ENCODE assay signal across 2 cellular contexts in the genomic region with DNA sequence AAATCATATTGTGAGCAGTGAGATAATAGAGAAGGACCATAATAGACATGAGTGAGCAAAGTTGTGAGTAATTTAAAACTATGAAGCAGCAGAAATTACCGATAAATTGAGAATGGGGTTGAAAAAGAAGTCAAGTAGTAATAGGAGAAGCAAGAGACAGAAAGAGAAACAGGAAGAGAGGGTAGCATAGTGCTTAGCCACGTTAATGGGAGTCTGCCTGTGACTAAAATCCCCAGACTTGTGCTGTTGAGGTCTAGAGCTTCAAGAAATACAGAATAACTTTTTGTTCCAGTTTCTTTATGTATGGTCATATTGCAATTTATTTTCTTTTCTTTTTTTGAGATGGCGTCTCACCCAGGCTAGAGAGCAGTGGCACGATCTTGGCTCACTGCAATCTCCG.
TF ChIP-seq lines count a peak whose summit lies in the region.

No MANE protein-coding gene starts in this region.

TF ChIP-seq in GM12878, 131 proteins besides CTCF, POLR2A, EP300 and RAD21 (continued from another document):
- TF ChIP-seq, protein P1, sequence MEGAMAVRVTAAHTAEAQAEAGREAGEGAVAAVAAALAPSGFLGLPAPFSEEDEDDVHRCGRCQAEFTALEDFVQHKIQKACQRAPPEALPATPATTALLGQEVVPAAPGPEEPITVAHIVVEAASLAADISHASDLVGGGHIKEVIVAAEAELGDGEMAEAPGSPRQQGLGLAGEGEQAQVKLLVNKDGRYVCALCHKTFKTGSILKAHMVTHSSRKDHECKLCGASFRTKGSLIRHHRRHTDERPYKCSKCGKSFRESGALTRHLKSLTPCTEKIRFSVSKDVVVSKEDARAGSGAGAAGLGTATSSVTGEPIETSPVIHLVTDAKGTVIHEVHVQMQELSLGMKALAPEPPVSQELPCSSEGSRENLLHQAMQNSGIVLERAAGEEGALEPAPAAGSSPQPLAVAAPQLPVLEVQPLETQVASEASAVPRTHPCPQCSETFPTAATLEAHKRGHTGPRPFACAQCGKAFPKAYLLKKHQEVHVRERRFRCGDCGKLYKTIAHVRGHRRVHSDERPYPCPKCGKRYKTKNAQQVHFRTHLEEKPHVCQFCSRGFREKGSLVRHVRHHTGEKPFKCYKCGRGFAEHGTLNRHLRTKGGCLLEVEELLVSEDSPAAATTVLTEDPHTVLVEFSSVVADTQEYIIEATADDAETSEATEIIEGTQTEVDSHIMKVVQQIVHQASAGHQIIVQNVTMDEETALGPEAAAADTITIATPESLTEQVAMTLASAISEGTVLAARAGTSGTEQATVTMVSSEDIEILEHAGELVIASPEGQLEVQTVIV (IDR thresholded peaks at IDR 0.05; ENCODE audit: borderline replicate concordance, partially characterized antibody): no peak
- no peak for TF ChIP-seq SREBF1 (IDR thresholded peaks at IDR 0.05; ENCODE audit: low read length)
- no peak for TF ChIP-seq CBX3 (IDR thresholded peaks at IDR 0.05; ENCODE audit: borderline replicate concordance, low read depth)
- no peak for TF ChIP-seq NR2F1 (conservative IDR thresholded peaks at IDR 0.05)
- TF ChIP-seq MEF2A (IDR thresholded peaks at IDR 0.05; ENCODE audit: insufficient read depth, low read depth, low read length): no peak
- no peak for TF ChIP-seq RBBP5 (conservative IDR thresholded peaks at IDR 0.05)
- TF ChIP-seq MTA2 (IDR thresholded peaks at IDR 0.05; ENCODE audit: low read depth): no peak
- TF ChIP-seq FOS (IDR thresholded peaks at IDR 0.05; ENCODE audit: borderline replicate concordance, extremely low read depth, insufficient read length): no peak
- TF ChIP-seq GABPA (IDR thresholded peaks at IDR 0.05; ENCODE audit: low read depth): no peak
TF ChIP-seq in GM12878: peak in this region for 0.

TF ChIP-seq in GM23338, 12 proteins besides CTCF, POLR2A, EP300 and RAD21 (continued from another document):
- TF ChIP-seq, protein P2, sequence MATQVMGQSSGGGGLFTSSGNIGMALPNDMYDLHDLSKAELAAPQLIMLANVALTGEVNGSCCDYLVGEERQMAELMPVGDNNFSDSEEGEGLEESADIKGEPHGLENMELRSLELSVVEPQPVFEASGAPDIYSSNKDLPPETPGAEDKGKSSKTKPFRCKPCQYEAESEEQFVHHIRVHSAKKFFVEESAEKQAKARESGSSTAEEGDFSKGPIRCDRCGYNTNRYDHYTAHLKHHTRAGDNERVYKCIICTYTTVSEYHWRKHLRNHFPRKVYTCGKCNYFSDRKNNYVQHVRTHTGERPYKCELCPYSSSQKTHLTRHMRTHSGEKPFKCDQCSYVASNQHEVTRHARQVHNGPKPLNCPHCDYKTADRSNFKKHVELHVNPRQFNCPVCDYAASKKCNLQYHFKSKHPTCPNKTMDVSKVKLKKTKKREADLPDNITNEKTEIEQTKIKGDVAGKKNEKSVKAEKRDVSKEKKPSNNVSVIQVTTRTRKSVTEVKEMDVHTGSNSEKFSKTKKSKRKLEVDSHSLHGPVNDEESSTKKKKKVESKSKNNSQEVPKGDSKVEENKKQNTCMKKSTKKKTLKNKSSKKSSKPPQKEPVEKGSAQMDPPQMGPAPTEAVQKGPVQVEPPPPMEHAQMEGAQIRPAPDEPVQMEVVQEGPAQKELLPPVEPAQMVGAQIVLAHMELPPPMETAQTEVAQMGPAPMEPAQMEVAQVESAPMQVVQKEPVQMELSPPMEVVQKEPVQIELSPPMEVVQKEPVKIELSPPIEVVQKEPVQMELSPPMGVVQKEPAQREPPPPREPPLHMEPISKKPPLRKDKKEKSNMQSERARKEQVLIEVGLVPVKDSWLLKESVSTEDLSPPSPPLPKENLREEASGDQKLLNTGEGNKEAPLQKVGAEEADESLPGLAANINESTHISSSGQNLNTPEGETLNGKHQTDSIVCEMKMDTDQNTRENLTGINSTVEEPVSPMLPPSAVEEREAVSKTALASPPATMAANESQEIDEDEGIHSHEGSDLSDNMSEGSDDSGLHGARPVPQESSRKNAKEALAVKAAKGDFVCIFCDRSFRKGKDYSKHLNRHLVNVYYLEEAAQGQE (IDR thresholded peaks at IDR 0.05; ENCODE audit: unreplicated experiment): no peak
- TF ChIP-seq CREB1 (CRISPR knock-in tag; IDR thresholded peaks at IDR 0.05; ENCODE audit: low read depth) (no peak), POLR2AphosphoS5 (IDR thresholded peaks at IDR 0.05; ENCODE audit: low read depth) (no peak), EZH2 (IDR thresholded peaks at IDR 0.05; ENCODE audit: low read depth, unreplicated experiment) (no peak), EZH2phosphoT487 (IDR thresholded peaks at IDR 0.05; ENCODE audit: unreplicated experiment) (no peak), ZNF114 (CRISPR knock-in tag; IDR thresholded peaks at IDR 0.05) (no peak), NANOG (IDR thresholded peaks at IDR 0.05; ENCODE audit: borderline replicate concordance) (no peak)
- TF ChIP-seq, protein P3, sequence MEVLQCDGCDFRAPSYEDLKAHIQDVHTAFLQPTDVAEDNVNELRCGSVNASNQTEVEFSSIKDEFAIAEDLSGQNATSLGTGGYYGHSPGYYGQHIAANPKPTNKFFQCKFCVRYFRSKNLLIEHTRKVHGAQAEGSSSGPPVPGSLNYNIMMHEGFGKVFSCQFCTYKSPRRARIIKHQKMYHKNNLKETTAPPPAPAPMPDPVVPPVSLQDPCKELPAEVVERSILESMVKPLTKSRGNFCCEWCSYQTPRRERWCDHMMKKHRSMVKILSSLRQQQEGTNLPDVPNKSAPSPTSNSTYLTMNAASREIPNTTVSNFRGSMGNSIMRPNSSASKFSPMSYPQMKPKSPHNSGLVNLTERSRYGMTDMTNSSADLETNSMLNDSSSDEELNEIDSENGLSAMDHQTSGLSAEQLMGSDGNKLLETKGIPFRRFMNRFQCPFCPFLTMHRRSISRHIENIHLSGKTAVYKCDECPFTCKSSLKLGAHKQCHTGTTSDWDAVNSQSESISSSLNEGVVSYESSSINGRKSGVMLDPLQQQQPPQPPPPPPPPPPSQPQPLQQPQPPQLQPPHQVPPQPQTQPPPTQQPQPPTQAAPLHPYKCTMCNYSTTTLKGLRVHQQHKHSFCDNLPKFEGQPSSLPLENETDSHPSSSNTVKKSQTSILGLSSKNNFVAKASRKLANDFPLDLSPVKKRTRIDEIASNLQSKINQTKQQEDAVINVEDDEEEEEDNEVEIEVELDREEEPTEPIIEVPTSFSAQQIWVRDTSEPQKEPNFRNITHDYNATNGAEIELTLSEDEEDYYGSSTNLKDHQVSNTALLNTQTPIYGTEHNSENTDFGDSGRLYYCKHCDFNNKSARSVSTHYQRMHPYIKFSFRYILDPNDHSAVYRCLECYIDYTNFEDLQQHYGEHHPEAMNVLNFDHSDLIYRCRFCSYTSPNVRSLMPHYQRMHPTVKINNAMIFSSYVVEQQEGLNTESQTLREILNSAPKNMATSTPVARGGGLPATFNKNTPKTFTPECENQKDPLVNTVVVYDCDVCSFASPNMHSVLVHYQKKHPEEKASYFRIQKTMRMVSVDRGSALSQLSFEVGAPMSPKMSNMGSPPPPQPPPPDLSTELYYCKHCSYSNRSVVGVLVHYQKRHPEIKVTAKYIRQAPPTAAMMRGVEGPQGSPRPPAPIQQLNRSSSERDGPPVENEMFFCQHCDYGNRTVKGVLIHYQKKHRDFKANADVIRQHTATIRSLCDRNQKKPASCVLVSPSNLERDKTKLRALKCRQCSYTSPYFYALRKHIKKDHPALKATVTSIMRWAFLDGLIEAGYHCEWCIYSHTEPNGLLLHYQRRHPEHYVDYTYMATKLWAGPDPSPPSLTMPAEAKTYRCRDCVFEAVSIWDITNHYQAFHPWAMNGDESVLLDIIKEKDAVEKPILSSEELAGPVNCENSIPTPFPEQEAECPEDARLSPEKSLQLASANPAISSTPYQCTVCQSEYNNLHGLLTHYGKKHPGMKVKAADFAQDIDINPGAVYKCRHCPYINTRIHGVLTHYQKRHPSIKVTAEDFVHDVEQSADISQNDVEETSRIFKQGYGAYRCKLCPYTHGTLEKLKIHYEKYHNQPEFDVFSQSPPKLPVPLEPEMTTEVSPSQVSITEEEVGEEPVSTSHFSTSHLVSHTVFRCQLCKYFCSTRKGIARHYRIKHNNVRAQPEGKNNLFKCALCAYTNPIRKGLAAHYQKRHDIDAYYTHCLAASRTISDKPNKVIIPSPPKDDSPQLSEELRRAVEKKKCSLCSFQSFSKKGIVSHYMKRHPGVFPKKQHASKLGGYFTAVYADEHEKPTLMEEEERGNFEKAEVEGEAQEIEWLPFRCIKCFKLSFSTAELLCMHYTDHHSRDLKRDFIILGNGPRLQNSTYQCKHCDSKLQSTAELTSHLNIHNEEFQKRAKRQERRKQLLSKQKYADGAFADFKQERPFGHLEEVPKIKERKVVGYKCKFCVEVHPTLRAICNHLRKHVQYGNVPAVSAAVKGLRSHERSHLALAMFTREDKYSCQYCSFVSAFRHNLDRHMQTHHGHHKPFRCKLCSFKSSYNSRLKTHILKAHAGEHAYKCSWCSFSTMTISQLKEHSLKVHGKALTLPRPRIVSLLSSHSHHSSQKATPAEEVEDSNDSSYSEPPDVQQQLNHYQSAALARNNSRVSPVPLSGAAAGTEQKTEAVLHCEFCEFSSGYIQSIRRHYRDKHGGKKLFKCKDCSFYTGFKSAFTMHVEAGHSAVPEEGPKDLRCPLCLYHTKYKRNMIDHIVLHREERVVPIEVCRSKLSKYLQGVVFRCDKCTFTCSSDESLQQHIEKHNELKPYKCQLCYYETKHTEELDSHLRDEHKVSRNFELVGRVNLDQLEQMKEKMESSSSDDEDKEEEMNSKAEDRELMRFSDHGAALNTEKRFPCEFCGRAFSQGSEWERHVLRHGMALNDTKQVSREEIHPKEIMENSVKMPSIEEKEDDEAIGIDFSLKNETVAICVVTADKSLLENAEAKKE (CRISPR knock-in tag; IDR thresholded peaks at IDR 0.05): no peak
- TF ChIP-seq, protein P4, sequence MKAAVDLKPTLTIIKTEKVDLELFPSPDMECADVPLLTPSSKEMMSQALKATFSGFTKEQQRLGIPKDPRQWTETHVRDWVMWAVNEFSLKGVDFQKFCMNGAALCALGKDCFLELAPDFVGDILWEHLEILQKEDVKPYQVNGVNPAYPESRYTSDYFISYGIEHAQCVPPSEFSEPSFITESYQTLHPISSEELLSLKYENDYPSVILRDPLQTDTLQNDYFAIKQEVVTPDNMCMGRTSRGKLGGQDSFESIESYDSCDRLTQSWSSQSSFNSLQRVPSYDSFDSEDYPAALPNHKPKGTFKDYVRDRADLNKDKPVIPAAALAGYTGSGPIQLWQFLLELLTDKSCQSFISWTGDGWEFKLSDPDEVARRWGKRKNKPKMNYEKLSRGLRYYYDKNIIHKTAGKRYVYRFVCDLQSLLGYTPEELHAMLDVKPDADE (IDR thresholded peaks at IDR 0.05): no peak
